Comparison of ENCODE assay signal across 1 cellular context in genomic region chr6:121482751-121483150, GRCh38.
TF ChIP-seq lines count a peak whose summit lies in the region.

No MANE protein-coding gene starts in this region.

TF ChIP-seq in IMR-90, 13 proteins besides CTCF, POLR2A, EP300 and RAD21:
- TF ChIP-seq MXI1 (IDR thresholded peaks at IDR 0.05; ENCODE audit: borderline replicate concordance, low read depth, low read length) (no peak), CHD1 (IDR thresholded peaks at IDR 0.05; ENCODE audit: low read depth, low read length) (no peak)
